8 cellular contexts compared by ENCODE assay signal in genomic region chr15:65400760-65401606, GRCh38. TPM values are rescaled to one million over a fixed set of nuclear protein-coding genes. Genes with fewer than 3 reads are reported as not detected.
A peak's percentile ranks its signal among the peaks of the same experiment; 100 is the strongest.
DNase-seq lines count a peak whose midpoint lies in the region; ATAC-seq and TF ChIP-seq lines count a peak whose summit lies in the region.

No MANE protein-coding gene starts in this region.

- H3K36me3 Mint-ChIP-seq in CD14-positive monocyte: no peaks in the 10 kb centered on the region
- no peaks in the 10 kb centered on the region for H3K36me3 Mint-ChIP-seq in activated CD4-positive, alpha-beta T cell treated with anti-CD3 and anti-CD28 coated beads, Interleukin-2, amount 10 ng/mL, durations not matched to agents 24 days and 14 days (ENCODE audit: low read depth)
- H3K36me3 Mint-ChIP-seq in endothelial cell (ENCODE audit: low read depth, unreplicated experiment): peaks cover 3% of the 10 kb centered on the region

- DNase-seq in CD14-positive monocyte (ENCODE audit: low spot score) (no peak), HFF-Myc (ENCODE audit: extremely low read depth, low read depth) (peak; percentile 75), NCI-H524 treated with DMSO at 0.1 percent for 48 hours (lab: John Stamatoyannopoulos, UW) (peak; percentile 51), endothelial cell (ENCODE audit: low spot score) (peak; percentile 86), midbrain (lab: John Stamatoyannopoulos, UW) (peak; percentile 39), thoracic aorta (ENCODE audit: low spot score) (no peak)
- DNase-seq in activated CD4-positive, alpha-beta T cell treated with anti-CD3 and anti-CD28 coated beads, Interleukin-2, amount 10 ng/mL, durations not matched to agents 24 days and 14 days: peak; percentile 83

- H3K4me3 ChIP-seq in HFF-Myc (replicated peaks; ENCODE audit: low read depth, low read length) (no peak overlapping the region), thoracic aorta (no peak overlapping the region)

- H3K27ac Mint-ChIP-seq in CD14-positive monocyte: peak overlapping the region in 1 of 7 donors; percentile 26
- no peak overlapping the region for H3K27ac Mint-ChIP-seq in activated CD4-positive, alpha-beta T cell treated with anti-CD3 and anti-CD28 coated beads, Interleukin-2, amount 10 ng/mL, durations not matched to agents 24 days and 14 days
- peak overlapping the region; percentile 90 for H3K27ac Mint-ChIP-seq in endothelial cell (ENCODE audit: unreplicated experiment)

- no peaks in the 10 kb centered on the region for H3K9me3 ChIP-seq in thoracic aorta

- peaks cover 0 to 5% (median 0%) of the 10 kb centered on the region in 7 donors for H3K9me3 Mint-ChIP-seq in CD14-positive monocyte
- H3K9me3 Mint-ChIP-seq in activated CD4-positive, alpha-beta T cell treated with anti-CD3 and anti-CD28 coated beads, Interleukin-2, amount 10 ng/mL, durations not matched to agents 24 days and 14 days: no peaks in the 10 kb centered on the region
- H3K9me3 Mint-ChIP-seq in endothelial cell (ENCODE audit: unreplicated experiment): no peaks in the 10 kb centered on the region

- ATAC-seq in thoracic aorta (ENCODE audit: insufficient number of reproducible peaks, low FRiP score, low read depth) (peak; percentile 20), GM21526 (IDR thresholded peaks at IDR 0.05; ENCODE audit: low FRiP score, unreplicated experiment) (no peak)

- intact Hi-C loops in CD14-positive monocyte (cut with micrococcal nuclease): no loop called here
- intact Hi-C loops in activated CD4-positive, alpha-beta T cell treated with anti-CD3 and anti-CD28 coated beads, Interleukin-2, amount 10 ng/mL, durations not matched to agents 24 days and 14 days (cut with micrococcal nuclease): loop anchor here (5.0 kb wide), 1 partner anchor 84 kb away; no protein-coding TSS in a partner anchor

- no peaks in the 10 kb centered on the region for H3K27me3 ChIP-seq in thoracic aorta (replicated peaks; ENCODE audit: insufficient read depth)

- H3K27ac ChIP-seq in thoracic aorta: no peak overlapping the region

- H3K4me3 Mint-ChIP-seq in CD14-positive monocyte: no peak overlapping the region
- H3K4me3 Mint-ChIP-seq in activated CD4-positive, alpha-beta T cell treated with anti-CD3 and anti-CD28 coated beads, Interleukin-2, amount 10 ng/mL, durations not matched to agents 24 days and 14 days: no peak overlapping the region
- H3K4me3 Mint-ChIP-seq in endothelial cell (ENCODE audit: unreplicated experiment): no peak overlapping the region

- H3K36me3 ChIP-seq in thoracic aorta: no peaks in the 10 kb centered on the region

- H3K27me3 Mint-ChIP-seq in CD14-positive monocyte (ENCODE audit: low read depth in 3 of 3): peaks cover 38 to 45% (median 43%) of the 10 kb centered on the region in 3 donors
- peaks cover 56% of the 10 kb centered on the region for H3K27me3 Mint-ChIP-seq in activated CD4-positive, alpha-beta T cell treated with anti-CD3 and anti-CD28 coated beads, Interleukin-2, amount 10 ng/mL, durations not matched to agents 24 days and 14 days
- H3K27me3 Mint-ChIP-seq in endothelial cell (ENCODE audit: unreplicated experiment): peaks cover 10% of the 10 kb centered on the region

- no peaks in the 10 kb centered on the region for H3K4me1 Mint-ChIP-seq in CD14-positive monocyte
- H3K4me1 Mint-ChIP-seq in activated CD4-positive, alpha-beta T cell treated with anti-CD3 and anti-CD28 coated beads, Interleukin-2, amount 10 ng/mL, durations not matched to agents 24 days and 14 days: peaks cover 8% of the 10 kb centered on the region
- peaks cover 3% of the 10 kb centered on the region for H3K4me1 Mint-ChIP-seq in endothelial cell (ENCODE audit: unreplicated experiment)

- no peaks in the 10 kb centered on the region for H3K4me1 ChIP-seq in thoracic aorta (ENCODE audit: control insufficient read depth in 1 of 2, low read depth in 2 of 2)

- peak; percentile 69 for TF ChIP-seq CTCF in CD14-positive monocyte (IDR thresholded peaks at IDR 0.05)
- TF ChIP-seq CTCF in HFF-Myc (IDR thresholded peaks at IDR 0.05; ENCODE audit: low read depth, low read length, missing control alignments): peak; percentile 91
- TF ChIP-seq CTCF in endothelial cell (IDR thresholded peaks at IDR 0.05; ENCODE audit: unreplicated experiment): peak; percentile 57
- TF ChIP-seq CTCF in thoracic aorta (IDR thresholded peaks at IDR 0.05): peak; percentile 51

RNA-seq across cellular contexts. Expression of gene IGDCC4, which starts 21.8 kb away (rescaled TPM):
- polyA plus RNA-seq in CD14-positive monocyte: not detected
- total RNA-seq in activated CD4-positive, alpha-beta T cell treated with anti-CD3 and anti-CD28 coated beads, Interleukin-2, amount 10 ng/mL, durations not matched to agents 24 days and 14 days: 0.19 and 0.26 TPM in 2 replicates
- total RNA-seq in endothelial cell (ENCODE audit: unreplicated experiment) (4.2 TPM), thoracic aorta (1 to 10 TPM in 1 of 2 donors, under 1 TPM in 1; 0.95 to 2.8 TPM)

RNA-seq across cellular contexts. Expression of gene IGDCC3, which starts 23.2 kb away (rescaled TPM):
- polyA plus RNA-seq in CD14-positive monocyte: not detected
- not detected in 2 replicates for total RNA-seq in activated CD4-positive, alpha-beta T cell treated with anti-CD3 and anti-CD28 coated beads, Interleukin-2, amount 10 ng/mL, durations not matched to agents 24 days and 14 days
- total RNA-seq in endothelial cell (ENCODE audit: unreplicated experiment): 538 TPM
- total RNA-seq in thoracic aorta: not detected

Comparison
In these comparisons a context has a peak if more than half of its experiments do, and no peak if none do; other contexts are left out.
1. DNase-seq: peak in HFF-Myc (single experiment), NCI-H524 treated with DMSO at 0.1 percent for 48 hours (single experiment), activated CD4-positive, alpha-beta T cell treated with anti-CD3 and anti-CD28 coated beads, Interleukin-2, amount 10 ng/mL, durations not matched to agents 24 days and 14 days (single experiment), endothelial cell (single experiment) and midbrain (single experiment); none in CD14-positive monocyte (single experiment) and thoracic aorta (single experiment).
2. RNA of gene IGDCC3, which starts 23.2 kb away (total RNA-seq): 538 TPM in endothelial cell (single experiment); not detected in activated CD4-positive, alpha-beta T cell treated with anti-CD3 and anti-CD28 coated beads, Interleukin-2, amount 10 ng/mL, durations not matched to agents 24 days and 14 days and not detected in thoracic aorta; every median in the first group is over 100 times any median in the second.
3. Peak in every context shown above with its lines, with median percentiles within 50 percentile points of each other: CTCF ChIP-seq.